Comparison of ENCODE assay signal across 9 cellular contexts in genomic region chr9:111937781-111938426, GRCh38. TPM values are rescaled to one million over a fixed set of nuclear protein-coding genes. Genes with fewer than 3 reads are reported as not detected.
A peak's percentile ranks its signal among the peaks of the same experiment; 100 is the strongest.
DNase-seq lines count a peak whose midpoint lies in the region; ATAC-seq and TF ChIP-seq lines count a peak whose summit lies in the region.
"Had no signal": no experiment of that assay in that cellular context is flagged by ENCODE, and none has a peak within 500 bp of the region (broad histone marks: within the 10 kb centered on the region; RNA-seq: fewer than 3 reads in every experiment).

No MANE protein-coding gene starts in this region.

- H3K27me3 ChIP-seq in esophagus squamous epithelium: no peaks in the 10 kb centered on the region

- H3K4me3 ChIP-seq in esophagus squamous epithelium: peak overlapping the region in 1 of 4 donors; percentile 31

- H3K27ac ChIP-seq in esophagus squamous epithelium: peak overlapping the region in 3 of 4 donors; percentile 16 to 70 (median 27)
- H3K27ac ChIP-seq: KMS-11 had no signal

- H3K36me3 Mint-ChIP-seq in activated CD4-positive, alpha-beta T cell treated with anti-CD3 and anti-CD28 coated beads, Interleukin-2, amount 10 ng/mL, durations not matched to agents 24 days and 14 days (ENCODE audit: low read depth): peaks cover 36% of the 10 kb centered on the region

- peak; percentile 84 for DNase-seq in activated CD4-positive, alpha-beta T cell treated with anti-CD3 and anti-CD28 coated beads, Interleukin-2, amount 10 ng/mL, durations not matched to agents 24 days and 14 days
- DNase-seq in esophagus squamous epithelium (lab: John Stamatoyannopoulos, UW) (no peak), NCI-H1105 treated with DMSO at 0.1 percent for 48 hours (lab: John Stamatoyannopoulos, UW) (no peak), islet precursor cell (no peak), NCI-H82 (lab: John Stamatoyannopoulos, UW) (no peak)
- peak; percentile 39 to 50 (median 50) for DNase-seq in stimulated activated CD4-positive, alpha-beta T cell treated with anti-CD3 and anti-CD28 coated beads, Interleukin-12 subunit alpha, Interleukin-12 subunit beta, amount 100 ng/mL, for 48 hours (ENCODE audit: low read depth in 2 of 3, low spot score in 1 of 3)

- H3K4me3 Mint-ChIP-seq in activated CD4-positive, alpha-beta T cell treated with anti-CD3 and anti-CD28 coated beads, Interleukin-2, amount 10 ng/mL, durations not matched to agents 24 days and 14 days: peak overlapping the region; percentile 45

- intact Hi-C loops in activated CD4-positive, alpha-beta T cell treated with anti-CD3 and anti-CD28 coated beads, Interleukin-2, amount 10 ng/mL, durations not matched to agents 24 days and 14 days (cut with micrococcal nuclease): loop anchor here (1.0 to 2.0 kb wide), 4 partner anchors 23 to 99 kb away; partner anchors contain the start of gene UGCG
- intact Hi-C loops in esophagus squamous epithelium (cut with DNase I): no loop called here

- H3K4me1 Mint-ChIP-seq in activated CD4-positive, alpha-beta T cell treated with anti-CD3 and anti-CD28 coated beads, Interleukin-2, amount 10 ng/mL, durations not matched to agents 24 days and 14 days: peaks cover 22% of the 10 kb centered on the region

- peaks cover 9% of the 10 kb centered on the region for H3K9me3 Mint-ChIP-seq in activated CD4-positive, alpha-beta T cell treated with anti-CD3 and anti-CD28 coated beads, Interleukin-2, amount 10 ng/mL, durations not matched to agents 24 days and 14 days

- TF ChIP-seq POLR2A in GM18505 (IDR thresholded peaks at IDR 0.05; ENCODE audit: borderline replicate concordance, extremely low read depth, insufficient read depth, insufficient read length) (no peak), esophagus squamous epithelium (IDR thresholded peaks at IDR 0.05) (no peak)

- ATAC-seq in GM18505 (IDR thresholded peaks at IDR 0.05; ENCODE audit: unreplicated experiment) (peak; percentile 72), HG03060 (IDR thresholded peaks at IDR 0.05; ENCODE audit: low read depth, unreplicated experiment) (peak; percentile 46)

- H3K27me3 Mint-ChIP-seq in activated CD4-positive, alpha-beta T cell treated with anti-CD3 and anti-CD28 coated beads, Interleukin-2, amount 10 ng/mL, durations not matched to agents 24 days and 14 days: peaks cover 2% of the 10 kb centered on the region

- H3K36me3 ChIP-seq in esophagus squamous epithelium: peaks cover 0 to 36% (median 6%) of the 10 kb centered on the region in 3 donors

- H3K27ac Mint-ChIP-seq in activated CD4-positive, alpha-beta T cell treated with anti-CD3 and anti-CD28 coated beads, Interleukin-2, amount 10 ng/mL, durations not matched to agents 24 days and 14 days: peak overlapping the region; percentile 83

- no peak for TF ChIP-seq CTCF in esophagus squamous epithelium (IDR thresholded peaks at IDR 0.05)

- H3K9me3 ChIP-seq in esophagus squamous epithelium: no peaks in the 10 kb centered on the region

- 15 to 18% methylated on average over 12 of the region's 12 CpGs for WGBS in esophagus squamous epithelium, 2 donors

- H3K4me1 ChIP-seq in esophagus squamous epithelium: peaks cover 13 to 33% (median 18%) of the 10 kb centered on the region in 3 donors

RNA-seq across cellular contexts. Expression of gene UGCG, which starts 41.3 kb away (rescaled TPM):
- 19.9 and 22.4 TPM in 2 replicates for total RNA-seq in activated CD4-positive, alpha-beta T cell treated with anti-CD3 and anti-CD28 coated beads, Interleukin-2, amount 10 ng/mL, durations not matched to agents 24 days and 14 days
- total RNA-seq in esophagus squamous epithelium: 100 to 1,000 TPM in 1 of 4 donors, 10 to 100 TPM in 3; 31.4 to 131 (median 46.7) TPM

Comparison
In these comparisons a context has a peak if more than half of its experiments do, and no peak if none do; other contexts are left out.
1. DNase-seq: peak in activated CD4-positive, alpha-beta T cell treated with anti-CD3 and anti-CD28 coated beads, Interleukin-2, amount 10 ng/mL, durations not matched to agents 24 days and 14 days (single experiment) and stimulated activated CD4-positive, alpha-beta T cell treated with anti-CD3 and anti-CD28 coated beads, Interleukin-12 subunit alpha, Interleukin-12 subunit beta, amount 100 ng/mL, for 48 hours (3 of 3); none in esophagus squamous epithelium (single experiment), NCI-H1105 treated with DMSO at 0.1 percent for 48 hours (single experiment), islet precursor cell (single experiment) and NCI-H82 (single experiment).